12 cellular contexts compared by ENCODE assay signal in genomic region chr22:27420817-27421361, GRCh38.
DNase-seq lines count a peak whose midpoint lies in the region; ATAC-seq and TF ChIP-seq lines count a peak whose summit lies in the region.
"Had no signal": no experiment of that assay in that cellular context is flagged by ENCODE, and none has a peak within 500 bp of the region (broad histone marks: within the 10 kb centered on the region; RNA-seq: fewer than 3 reads in every experiment).

No MANE protein-coding gene starts in this region.

- no peak overlapping the region for H3K4me3 Mint-ChIP-seq in endothelial cell (ENCODE audit: unreplicated experiment)

- DNase-seq in AG08396 (ENCODE audit: low spot score) (peak; percentile 79), RPMI7951 (ENCODE audit: low read depth) (peak; percentile 96), fibroblast of the conjunctiva (ENCODE audit: low read depth) (peak; percentile 88), omental fat pad (ENCODE audit: low spot score) (no peak), NCI-H1436 treated with DMSO at 0.1 percent for 48 hours (lab: John Stamatoyannopoulos, UW) (no peak), 8988T (no peak), endothelial cell (ENCODE audit: low spot score) (no peak)
- DNase-seq: activated T-cell treated with anti-CD3 and anti-CD28 coated beads for 4 hours, islet precursor cell, NCI-H510A treated with DMSO at 0.1 percent for 48 hours had no signal

- H3K9me3 Mint-ChIP-seq in endothelial cell (ENCODE audit: unreplicated experiment): no peaks in the 10 kb centered on the region

- peaks cover 3% of the 10 kb centered on the region for H3K27me3 Mint-ChIP-seq in endothelial cell (ENCODE audit: unreplicated experiment)

- peak; percentile 21 for ATAC-seq in omental fat pad (ENCODE audit: low FRiP score)
- no peak for ATAC-seq in GM19351 (IDR thresholded peaks at IDR 0.05; ENCODE audit: unreplicated experiment)
- ATAC-seq: HCT116 had no signal

- peaks cover 9% of the 10 kb centered on the region for H3K4me1 Mint-ChIP-seq in endothelial cell (ENCODE audit: unreplicated experiment)

- no peak for TF ChIP-seq CTCF in omental fat pad (IDR thresholded peaks at IDR 0.05)
- TF ChIP-seq CTCF in endothelial cell (IDR thresholded peaks at IDR 0.05; ENCODE audit: unreplicated experiment): no peak

- H3K27ac Mint-ChIP-seq in endothelial cell (ENCODE audit: unreplicated experiment): no peak overlapping the region

- no peaks in the 10 kb centered on the region for H3K36me3 Mint-ChIP-seq in endothelial cell (ENCODE audit: low read depth, unreplicated experiment)

Comparison
In these comparisons a context has a peak if more than half of its experiments do, and no peak if none do; other contexts are left out.
1. DNase-seq: peak in AG08396 (single experiment), RPMI7951 (single experiment) and fibroblast of the conjunctiva (single experiment); none in omental fat pad (single experiment), NCI-H1436 treated with DMSO at 0.1 percent for 48 hours (single experiment), 8988T (single experiment) and endothelial cell (single experiment).